10 cellular contexts compared by ENCODE assay signal in genomic region chr1:24724345-24725208, GRCh38. TPM values are rescaled to one million over a fixed set of nuclear protein-coding genes. Genes with fewer than 3 reads are reported as not detected.
DNase-seq lines count a peak whose midpoint lies in the region; ATAC-seq and TF ChIP-seq lines count a peak whose summit lies in the region.
"Had no signal": no experiment of that assay in that cellular context is flagged by ENCODE, and none has a peak within 500 bp of the region (broad histone marks: within the 10 kb centered on the region; RNA-seq: fewer than 3 reads in every experiment).

No MANE protein-coding gene starts in this region.

- H3K4me1 ChIP-seq in psoas muscle: peaks cover 9% of the 10 kb centered on the region

- H3K4me3 Mint-ChIP-seq in activated naive CD4-positive, alpha-beta T cell treated with anti-CD3 and anti-CD28 coated beads, Interleukin-2, amount 10 ng/mL, durations not matched to agents 7 days and 5 days: no peak overlapping the region

- peaks cover 26% of the 10 kb centered on the region for H3K27me3 Mint-ChIP-seq in activated naive CD4-positive, alpha-beta T cell treated with anti-CD3 and anti-CD28 coated beads, Interleukin-2, amount 10 ng/mL, durations not matched to agents 7 days and 5 days

- TF ChIP-seq CTCF in RWPE1 (conservative IDR thresholded peaks at IDR 0.05; ENCODE audit: low read depth) (no peak), fibroblast of mammary gland (conservative IDR thresholded peaks at IDR 0.05; ENCODE audit: control insufficient read depth, insufficient read depth, low read depth, low read length) (no peak), psoas muscle (IDR thresholded peaks at IDR 0.05) (no peak), lower leg skin (IDR thresholded peaks at IDR 0.05) (no peak)

- WGBS in psoas muscle, 3 donors: 59 to 65% (median 63%) methylated on average over 13 of the region's 13 CpGs
- 72 to 81% methylated on average over 13 of the region's 13 CpGs for WGBS in lower leg skin, 2 donors

- H3K9me3 ChIP-seq in psoas muscle: no peaks in the 10 kb centered on the region

- H3K27me3 ChIP-seq in psoas muscle (ENCODE audit: insufficient read depth in 3 of 3, low read length in 2 of 3): peaks cover 0 to 6% (median 0%) of the 10 kb centered on the region in 3 donors

- H3K4me3 ChIP-seq in fibroblast of mammary gland (ENCODE audit: control insufficient read depth, low read depth, low read length) (no peak overlapping the region), psoas muscle (no peak overlapping the region), lower leg skin (ENCODE audit: low read depth, poor library complexity, severe bottlenecking) (no peak overlapping the region)

- CTCF ChIA-PET in RWPE1 (lab: Yijun Ruan, JAX): interaction anchor here (0.7 to 0.8 kb wide), 2 partner anchors 36 to 123 kb away, joined by 3 read pairs; no protein-coding TSS in a partner anchor
- CTCF ChIA-PET in activated naive CD4-positive, alpha-beta T cell treated with anti-CD3 and anti-CD28 coated beads, Interleukin-2, amount 10 ng/mL, durations not matched to agents 7 days and 5 days (lab: Charles Lee): interaction anchor here (0.8 to 1.5 kb wide), 2 partner anchors 11 to 106 kb away, joined by 3 to 4 read pairs; no protein-coding TSS in a partner anchor

- ATAC-seq in psoas muscle: peak in 3 of 4 donors; percentile 26 to 50 (median 43)

- H3K27ac ChIP-seq in RWPE1 (peak overlapping the region; percentile 32), psoas muscle (no peak overlapping the region)

- H3K36me3 Mint-ChIP-seq in activated naive CD4-positive, alpha-beta T cell treated with anti-CD3 and anti-CD28 coated beads, Interleukin-2, amount 10 ng/mL, durations not matched to agents 7 days and 5 days: no peaks in the 10 kb centered on the region

- no peak for TF ChIP-seq POLR2A in lower leg skin (IDR thresholded peaks at IDR 0.05)

- intact Hi-C loops in psoas muscle (cut with DNase I) (no loop called here), lower leg skin (cut with DNase I; ENCODE audit: low total_unique reads) (no loop called here)

- peak; percentile 54 for DNase-seq in GM03348 (ENCODE audit: low spot score)
- no peak for DNase-seq in RWPE1 (ENCODE audit: low spot score)
- peak; percentile 68 for DNase-seq in fibroblast of mammary gland (ENCODE audit: low read depth)
- DNase-seq in psoas muscle: no peak
- DNase-seq in middle frontal gyrus (ENCODE audit: extremely low spot score, low spot score): no peak
- DNase-seq in lower leg skin (ENCODE audit: low spot score in 2 of 2): no peak
- DNase-seq in activated CD4-positive, alpha-beta T cell treated with anti-CD3 and anti-CD28 coated beads for 1 hour: no peak
- DNase-seq in activated naive CD4-positive, alpha-beta T cell treated with anti-CD3 and anti-CD28 coated beads, Interleukin-2, amount 10 ng/mL, durations not matched to agents 7 days and 5 days: no peak
- DNase-seq: amniotic stem cell, MM.1S had no signal

- H3K9me3 Mint-ChIP-seq in activated naive CD4-positive, alpha-beta T cell treated with anti-CD3 and anti-CD28 coated beads, Interleukin-2, amount 10 ng/mL, durations not matched to agents 7 days and 5 days: no peaks in the 10 kb centered on the region

- no peak overlapping the region for H3K27ac Mint-ChIP-seq in activated naive CD4-positive, alpha-beta T cell treated with anti-CD3 and anti-CD28 coated beads, Interleukin-2, amount 10 ng/mL, durations not matched to agents 7 days and 5 days

- no peaks in the 10 kb centered on the region for H3K36me3 ChIP-seq in psoas muscle (ENCODE audit: insufficient read depth in 1 of 2, low read depth in 1 of 2)

- POLR2A ChIA-PET in RWPE1 (lab: Yijun Ruan, JAX; ENCODE audit: low non-redundant PET): no interaction called here

- H3K4me1 Mint-ChIP-seq in activated naive CD4-positive, alpha-beta T cell treated with anti-CD3 and anti-CD28 coated beads, Interleukin-2, amount 10 ng/mL, durations not matched to agents 7 days and 5 days: peaks cover 18% of the 10 kb centered on the region

RNA-seq across cellular contexts. Expression of gene CLIC4, which starts 20.7 kb away (rescaled TPM):
- total RNA-seq in psoas muscle: 10 to 100 TPM; 23.9 to 62.4 (median 45.4) TPM
- polyA plus RNA-seq in psoas muscle: 10 to 100 TPM; 22.1 to 67.3 (median 44.8) TPM
- 10 to 100 TPM; 32.0 to 97.3 (median 60.7) TPM for total RNA-seq in lower leg skin

Comparison
In these comparisons a context has a peak if more than half of its experiments do, and no peak if none do; other contexts are left out.
1. DNase-seq: peak in GM03348 (single experiment) and fibroblast of mammary gland (single experiment); none in RWPE1 (single experiment), psoas muscle (0 of 2), middle frontal gyrus (single experiment), lower leg skin (0 of 2), activated CD4-positive, alpha-beta T cell treated with anti-CD3 and anti-CD28 coated beads for 1 hour (single experiment) and activated naive CD4-positive, alpha-beta T cell treated with anti-CD3 and anti-CD28 coated beads, Interleukin-2, amount 10 ng/mL, durations not matched to agents 7 days and 5 days (single experiment).